Comparison of ENCODE assay signal across 9 cellular contexts in genomic region chr18:48932822-48933510, GRCh38. TPM values are rescaled to one million over a fixed set of nuclear protein-coding genes. Genes with fewer than 3 reads are reported as not detected.
DNase-seq lines count a peak whose midpoint lies in the region; ATAC-seq, FAIRE-seq and TF ChIP-seq lines count a peak whose summit lies in the region.
"Had no signal": no experiment of that assay in that cellular context is flagged by ENCODE, and none has a peak within 500 bp of the region (broad histone marks: within the 10 kb centered on the region; RNA-seq: fewer than 3 reads in every experiment).

No MANE protein-coding gene starts in this region.

- no peak for FAIRE-seq in pancreas (lab: Jason Lieb, UNC)

- 0 out of 2 replicates have a peak, but pooled peaks cover 6% of the 10 kb centered on the region for H3K36me3 ChIP-seq in BLaER1
- peaks cover 5% of the 10 kb centered on the region for H3K36me3 ChIP-seq in adipocyte (ENCODE audit: control insufficient read depth, insufficient read depth, low read length, severe bottlenecking)
- peaks cover 88% of the 10 kb centered on the region for H3K36me3 ChIP-seq in mesodermal cell (ENCODE audit: control insufficient read depth, insufficient read depth, low read length)
- no peaks in the 10 kb centered on the region for H3K36me3 ChIP-seq in pancreas
- no peaks in the 10 kb centered on the region for H3K36me3 ChIP-seq in neural progenitor cell

- H3K27me3 ChIP-seq in BLaER1 (no peaks in the 10 kb centered on the region; the same call in 1 of the 2 replicates), adipocyte (replicated peaks; ENCODE audit: control insufficient read depth, insufficient read depth, low read length) (no peaks in the 10 kb centered on the region), pancreas (no peaks in the 10 kb centered on the region), neural progenitor cell (no peaks in the 10 kb centered on the region)

- H3K4me1 ChIP-seq in BLaER1 (peaks cover 100% of the 10 kb centered on the region), adipocyte (ENCODE audit: control insufficient read depth, insufficient read depth, low read length) (peaks cover 97% of the 10 kb centered on the region), mesodermal cell (ENCODE audit: control insufficient read depth, insufficient read depth, low read length, poor library complexity, severe bottlenecking) (peaks cover 96% of the 10 kb centered on the region), pancreas (peaks cover 41 to 79% (median 54%) of the 10 kb centered on the region in 3 donors), neural progenitor cell (peaks cover 29% of the 10 kb centered on the region)

- no peaks in the 10 kb centered on the region for H3K9me3 ChIP-seq in BLaER1
- H3K9me3 ChIP-seq in adipocyte (ENCODE audit: control insufficient read depth, low read length): no peaks in the 10 kb centered on the region
- H3K9me3 ChIP-seq in mesodermal cell (ENCODE audit: control insufficient read depth, low read length): no peaks in the 10 kb centered on the region
- H3K9me3 ChIP-seq in pancreas: no peaks in the 10 kb centered on the region
- no peaks in the 10 kb centered on the region for H3K9me3 ChIP-seq in neural progenitor cell (ENCODE audit: low read depth)

- H3K27ac Mint-ChIP-seq in neural progenitor cell: no peak overlapping the region

- TF ChIP-seq CTCF in pancreas (IDR thresholded peaks at IDR 0.05) (no peak), neural progenitor cell (IDR thresholded peaks at IDR 0.05) (no peak)

- peaks cover 12% of the 10 kb centered on the region for H3K36me3 Mint-ChIP-seq in neural progenitor cell

- in situ Hi-C loops in KBM-7 (cut with MboI; ENCODE audit: low pct_unique_long_range_greater_than_20kb, low sequenced_read_pairs): no loop called here

- peaks cover 72% of the 10 kb centered on the region for H3K4me1 Mint-ChIP-seq in neural progenitor cell

- peak; percentile 86 for DNase-seq in KBM-7
- peak; percentile 60 for DNase-seq in adipocyte (ENCODE audit: low read depth)
- no peak for DNase-seq in NCI-H82 treated with DMSO at 0.1 percent for 48 hours (lab: John Stamatoyannopoulos, UW; ENCODE audit: unreplicated experiment)
- DNase-seq in pancreas: no peak
- DNase-seq in neural progenitor cell (ENCODE audit: low spot score): no peak

- no peak for ATAC-seq in HG03196 (IDR thresholded peaks at IDR 0.05; ENCODE audit: unreplicated experiment)
- ATAC-seq in pancreas: no peak

- WGBS in mesodermal cell (ENCODE audit: insufficient coverage in 2 of 2), 2 experiments: 78 to 82% methylated on average over 6 to 7 of the region's 10 CpGs
- 77 to 81% methylated on average over 10 of the region's 10 CpGs for WGBS in pancreas, 2 donors

- peaks cover 7% of the 10 kb centered on the region for H3K27me3 Mint-ChIP-seq in neural progenitor cell (ENCODE audit: insufficient read depth, low read depth)

- H4K20me1 ChIP-seq in BLaER1: peaks cover 100% of the 10 kb centered on the region
- H4K20me1 ChIP-seq in neural progenitor cell (ENCODE audit: low read depth): peaks cover 7% of the 10 kb centered on the region

- H3K79me2 ChIP-seq in neural progenitor cell (ENCODE audit: low read depth): no peaks in the 10 kb centered on the region

- H3K4me3 Mint-ChIP-seq in neural progenitor cell: no peak overlapping the region

- no peaks in the 10 kb centered on the region for H3K9me3 Mint-ChIP-seq in neural progenitor cell
- H3K9me3 Mint-ChIP-seq: neural crest cell had no signal

- peak overlapping the region; percentile 20; the same call in 1 of the 2 replicates for H3K4me3 ChIP-seq in BLaER1
- peak overlapping the region; percentile 36 for H3K4me3 ChIP-seq in adipocyte (ENCODE audit: low read length)
- no peak overlapping the region for H3K4me3 ChIP-seq in mesodermal cell (ENCODE audit: extremely low read depth, insufficient read depth, low read length, poor library complexity, severe bottlenecking)
- H3K4me3 ChIP-seq in pancreas: no peak overlapping the region
- H3K4me3 ChIP-seq in neural progenitor cell: no peak overlapping the region

- H3K27ac ChIP-seq in BLaER1 (peak overlapping the region; percentile 83), mesodermal cell (ENCODE audit: low read depth, low read length, severe bottlenecking) (peak overlapping the region; percentile 66), pancreas (peak overlapping the region in 2 of 4 donors; percentile 63 to 88), neural progenitor cell (no peak overlapping the region)

- H2AFZ ChIP-seq in neural progenitor cell (replicated peaks): no peak overlapping the region

- peak overlapping the region; percentile 79 for H3K9ac ChIP-seq in BLaER1
- peak overlapping the region; percentile 76 for H3K9ac ChIP-seq in adipocyte (ENCODE audit: low read length)
- no peak overlapping the region for H3K9ac ChIP-seq in neural progenitor cell

- intact Hi-C loops in pancreas (cut with DNase I): no loop called here

- no peaks in the 10 kb centered on the region for H3F3A ChIP-seq in neural progenitor cell (ENCODE audit: low read depth)

- H3K4me2 ChIP-seq in BLaER1: peak overlapping the region; percentile 96
- no peak overlapping the region for H3K4me2 ChIP-seq in neural progenitor cell

RNA-seq across cellular contexts. Expression of gene SMAD7, which starts 17.8 kb away (rescaled TPM):
- 45.1 TPM for polyA plus RNA-seq in mesodermal cell (2013, experiment 1 of 2)
- 42.8 TPM for polyA plus RNA-seq in mesodermal cell (2013, experiment 2 of 2)
- total RNA-seq in pancreas: 10 to 100 TPM in 2 of 6 donors, 1 to 10 TPM in 4; 5.3 to 22.4 (median 6.8) TPM
- 1 to 10 TPM; 4.2 to 8.2 TPM for polyA plus RNA-seq in pancreas
- 1.1 and 2.0 TPM in 2 replicates for total RNA-seq in neural progenitor cell (ENCODE audit: low replicate concordance)

Comparison
In these comparisons a context has a peak if more than half of its experiments do, and no peak if none do; other contexts are left out.
1. H3K4me3 ChIP-seq: peak in BLaER1 (single experiment) and adipocyte (single experiment); none in mesodermal cell (single experiment), pancreas (0 of 4) and neural progenitor cell (single experiment).
2. DNase-seq: peak in KBM-7 (single experiment) and adipocyte (single experiment); none in NCI-H82 treated with DMSO at 0.1 percent for 48 hours (single experiment), pancreas (0 of 6) and neural progenitor cell (single experiment).